In genomic region chr9:83980395-83981125, GRCh38 we compare ENCODE assay signal across 8 cellular contexts. TPM values are rescaled to one million over a fixed set of nuclear protein-coding genes. Genes with fewer than 3 reads are reported as not detected.
DNase-seq lines count a peak whose midpoint lies in the region; ATAC-seq and TF ChIP-seq lines count a peak whose summit lies in the region.

Gene RMI1, plus strand, starts transcription at chr9:83980805. Its CDS starts 20,182 bp downstream, at chr9:84000987.

- TF ChIP-seq CTCF in SK-N-SH (IDR thresholded peaks at IDR 0.05), result peak; percentile 30; the same call in 1 of the 2 replicates
- TF ChIP-seq CTCF in omental fat pad (IDR thresholded peaks at IDR 0.05), result no peak
- no peak for TF ChIP-seq CTCF in thoracic aorta (IDR thresholded peaks at IDR 0.05)

- TF ChIP-seq RAD21 in SK-N-SH (IDR thresholded peaks at IDR 0.05; ENCODE audit: low read length), result no peak

- DNase-seq in NCI-H1048 (lab: John Stamatoyannopoulos, UW) (peak; percentile 96), SK-N-SH (peak; percentile 95), glomerular endothelial cell (ENCODE audit: extremely low read depth, low read depth, low spot score) (peak; percentile 83), omental fat pad (ENCODE audit: low spot score) (peak; percentile 99), thoracic aorta (ENCODE audit: low spot score) (peak; percentile 98)

- H3K4me3 Mint-ChIP-seq in activated naive CD4-positive, alpha-beta T cell treated with anti-CD3 and anti-CD28 coated beads, Interleukin-2, amount 50 U/mL, for 24 hours, result peak within 1 kb of the TSS; percentile 95

- H3K4me3 ChIP-seq in GM08714 (ENCODE audit: low read length) (peak within 1 kb of the TSS; percentile 91), SK-N-SH (ENCODE audit: low read depth in 2 of 2, low read length in 1 of 2) (peak within 1 kb of the TSS; percentile 97 to 99), thoracic aorta (peak within 1 kb of the TSS; percentile 97)

- no peaks in the 10 kb centered on the region for H3K9me2 ChIP-seq in SK-N-SH

- peaks cover 37% of the 10 kb centered on the region for H3K4me1 Mint-ChIP-seq in activated naive CD4-positive, alpha-beta T cell treated with anti-CD3 and anti-CD28 coated beads, Interleukin-2, amount 50 U/mL, for 24 hours

- peaks cover 39% of the 10 kb centered on the region for H4K20me1 ChIP-seq in SK-N-SH (ENCODE audit: insufficient read depth)

- H3K4me1 ChIP-seq in SK-N-SH (ENCODE audit: control insufficient read depth in 1 of 2, insufficient read depth in 2 of 2, low read depth in 1 of 2, low read length in 1 of 2) (peaks cover 6 to 13% of the 10 kb centered on the region in 2 experiments; a peak in 3 of 4 replicates), thoracic aorta (ENCODE audit: control insufficient read depth in 1 of 2, low read depth in 2 of 2) (peaks cover 24 to 33% of the 10 kb centered on the region in 2 donors)

- TF ChIP-seq EP300 in SK-N-SH (IDR thresholded peaks at IDR 0.05; ENCODE audit: borderline replicate concordance in 1 of 2, low read depth in 1 of 2, low read length in 1 of 2), result peak; percentile 24 to 62

- H3K27me3 ChIP-seq in SK-N-SH (ENCODE audit: insufficient read depth) (no peaks in the 10 kb centered on the region), thoracic aorta (replicated peaks; ENCODE audit: insufficient read depth) (no peaks in the 10 kb centered on the region)

- H3K27ac ChIP-seq in SK-N-SH (ENCODE audit: low read depth in 2 of 2, low read length in 1 of 2) (peak within 1 kb of the TSS; percentile 95 to 99), thoracic aorta (peak within 1 kb of the TSS; percentile 90 to 97)

- H3K36me3 Mint-ChIP-seq in activated naive CD4-positive, alpha-beta T cell treated with anti-CD3 and anti-CD28 coated beads, Interleukin-2, amount 50 U/mL, for 24 hours, result peaks cover 22% of the 10 kb centered on the region

- CTCF ChIA-PET in SK-N-SH (lab: Yijun Ruan, JAX), result interaction anchor here (0.6 to 2.3 kb wide), 6 partner anchors 14 to 330 kb away, joined by 3 to 18 read pairs (median 3); no protein-coding TSS in a partner anchor

- peak within 1 kb of the TSS; percentile 90 for H3K4me2 ChIP-seq in SK-N-SH

- peak within 1 kb of the TSS; percentile 100 for H3K9ac ChIP-seq in SK-N-SH

- H2AFZ ChIP-seq in SK-N-SH (ENCODE audit: low read depth), result peak within 1 kb of the TSS; percentile 79

- no peaks in the 10 kb centered on the region for H3K27me3 Mint-ChIP-seq in activated naive CD4-positive, alpha-beta T cell treated with anti-CD3 and anti-CD28 coated beads, Interleukin-2, amount 50 U/mL, for 24 hours

- no peaks in the 10 kb centered on the region for H3K9me3 ChIP-seq in SK-N-SH
- H3K9me3 ChIP-seq in thoracic aorta, result no peaks in the 10 kb centered on the region

- ATAC-seq in HG02571 (IDR thresholded peaks at IDR 0.05; ENCODE audit: unreplicated experiment), result peak; percentile 72
- peak; percentile 84 for ATAC-seq in omental fat pad (ENCODE audit: low FRiP score)
- peak; percentile 94 for ATAC-seq in thoracic aorta (ENCODE audit: insufficient number of reproducible peaks, low FRiP score, low read depth)

- no peaks in the 10 kb centered on the region for H3K9me3 Mint-ChIP-seq in activated naive CD4-positive, alpha-beta T cell treated with anti-CD3 and anti-CD28 coated beads, Interleukin-2, amount 50 U/mL, for 24 hours

- 2% methylated on average over 18 of the region's 69 CpGs for WGBS in SK-N-SH (ENCODE audit: low lambda C conversion rate)

- POLR2A ChIA-PET in SK-N-SH (lab: Yijun Ruan, JAX), result interaction anchor here (0.6 to 2.3 kb wide), 19 partner anchors 12 to 284 kb away, joined by 3 to 14 read pairs (median 4); partner anchors contain the start of gene KIF27

- no peaks in the 10 kb centered on the region for H3F3A ChIP-seq in SK-N-SH (replicated peaks; ENCODE audit: insufficient read depth)

- H3K79me2 ChIP-seq in SK-N-SH (ENCODE audit: insufficient read depth), result peaks cover 95% of the 10 kb centered on the region

- H3K36me3 ChIP-seq in SK-N-SH (replicated peaks in 1 of 2; ENCODE audit: control insufficient read depth in 1 of 2, insufficient read depth in 2 of 2, low read length in 1 of 2), result peaks cover 32 to 34% of the 10 kb centered on the region in 2 experiments
- peaks cover 5% of the 10 kb centered on the region for H3K36me3 ChIP-seq in thoracic aorta

- peak within 1 kb of the TSS; percentile 100 for H3K27ac Mint-ChIP-seq in activated naive CD4-positive, alpha-beta T cell treated with anti-CD3 and anti-CD28 coated beads, Interleukin-2, amount 50 U/mL, for 24 hours

TF ChIP-seq in SK-N-SH, 30 proteins besides CTCF, POLR2A, EP300 and RAD21 (continues in another document):
- TF ChIP-seq FOXM1 (IDR thresholded peaks at IDR 0.05; ENCODE audit: low read depth) (0 out of 2 replicates have a peak, but pooled peaks have one; percentile 22), TAF1 (IDR thresholded peaks at IDR 0.05; ENCODE audit: borderline replicate concordance, low read depth, low read length) (peak; percentile 93), POLR2AphosphoS5 (IDR thresholded peaks at IDR 0.05; ENCODE audit: low read depth, low read length) (peak; percentile 87), REST (IDR thresholded peaks at IDR 0.05; ENCODE audit: low read depth, low read length) (peak; percentile 66; the same call in 1 of the 2 replicates), EZH2phosphoT487 (IDR thresholded peaks at IDR 0.05; ENCODE audit: borderline replicate concordance, low read depth) (no peak), NFIC (IDR thresholded peaks at IDR 0.05; ENCODE audit: borderline replicate concordance) (no peak; the same call in 1 of the 2 replicates), NRF1 (IDR thresholded peaks at IDR 0.05; ENCODE audit: low read depth, low read length) (no peak), MAX (IDR thresholded peaks at IDR 0.05; ENCODE audit: low read depth) (peak; percentile 82), TEAD4 (IDR thresholded peaks at IDR 0.05; ENCODE audit: borderline replicate concordance, insufficient read depth) (no peak), FOSL2 (IDR thresholded peaks at IDR 0.05; ENCODE audit: borderline replicate concordance, low read depth) (no peak), ZBTB33 (IDR thresholded peaks at IDR 0.05; ENCODE audit: borderline replicate concordance, low read depth) (peak; percentile 98), PBX3 (IDR thresholded peaks at IDR 0.05) (no peak), GATA2 (CRISPR knock-in tag; IDR thresholded peaks at IDR 0.05) (no peak)

RNA-seq across cellular contexts. Expression of gene RMI1, which starts in this region (rescaled TPM):
- 0.96 and 1.0 TPM in 2 replicates for polyA plus RNA-seq in SK-N-SH (2012; rRNA removed)
- 2.5 and 2.9 TPM in 2 replicates for polyA plus RNA-seq in SK-N-SH (2012; cell fraction: cytosol; rRNA removed)
- polyA plus RNA-seq in SK-N-SH (2012; cell fraction: nucleus; rRNA removed), result 0.69 and 1.4 TPM in 2 replicates
- 4.8 and 8.0 TPM in 2 replicates for total RNA-seq in glomerular endothelial cell
- total RNA-seq in omental fat pad, result 1 to 10 TPM; 2.0 to 8.0 (median 2.3) TPM
- 1 to 10 TPM in 1 of 2 donors, under 1 TPM in 1; 0.95 to 1.6 TPM for total RNA-seq in thoracic aorta

Comparison
In these comparisons a context has a peak if more than half of its experiments do, and no peak if none do; other contexts are left out.
1. Peak in every context shown above with its lines: DNase-seq, ATAC-seq, H3K4me3 ChIP-seq and H3K27ac ChIP-seq.